Comparison of ENCODE assay signal across 8 cellular contexts in the genomic region with DNA sequence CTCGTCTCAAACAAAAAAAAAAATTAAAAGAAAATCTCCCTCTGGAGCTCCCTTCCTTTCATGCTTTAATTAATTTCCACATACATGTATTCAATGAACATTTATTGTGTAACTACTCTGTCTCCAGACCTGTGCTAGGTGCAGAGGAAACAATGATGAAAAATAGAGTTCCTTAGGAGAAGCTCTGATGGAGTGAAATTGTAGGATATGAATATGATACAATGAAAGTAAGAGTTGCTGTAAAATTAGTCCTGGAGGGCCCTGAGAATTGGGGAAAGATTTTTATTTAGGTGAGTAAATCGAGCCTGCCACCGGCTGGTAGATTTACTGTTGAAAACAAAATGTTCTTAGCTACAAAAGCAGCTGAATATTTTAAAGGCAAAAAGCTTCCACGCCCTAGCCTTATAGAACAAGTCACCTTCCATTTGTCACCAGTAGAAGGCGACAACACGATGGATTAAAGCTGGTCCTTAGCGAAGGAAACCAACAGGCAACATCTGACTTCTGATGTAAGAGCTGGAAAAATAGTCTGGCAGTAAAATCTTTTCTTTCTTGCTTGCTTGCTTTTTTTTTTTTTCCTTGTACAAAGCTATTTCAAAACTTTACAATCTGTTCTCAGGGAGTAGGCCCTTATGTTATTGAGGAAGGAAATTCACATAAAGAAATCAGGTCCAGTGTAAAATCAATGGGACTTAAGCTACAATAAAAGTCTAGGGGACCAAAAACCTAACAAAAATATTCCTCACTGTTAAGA.
DNase-seq lines count a peak whose midpoint lies in the region; ATAC-seq and TF ChIP-seq lines count a peak whose summit lies in the region.

No MANE protein-coding gene starts in this region.

- no peak overlapping the region for H2BK12ac ChIP-seq in neuronal stem cell (ENCODE audit: low read length)

- H2BK5ac ChIP-seq in neuronal stem cell (ENCODE audit: low read length) = no peak overlapping the region

- no peak overlapping the region for H3K18ac ChIP-seq in neuronal stem cell (ENCODE audit: low read length)

- H2BK15ac ChIP-seq in neuronal stem cell (ENCODE audit: low read length) = no peak overlapping the region

- no peak overlapping the region for H2BK120ac ChIP-seq in neuronal stem cell (ENCODE audit: low read depth, low read length)

- WGBS in neuronal stem cell (ENCODE audit: extremely low coverage in 2 of 2, insufficient read length in 2 of 2, insufficient replicate concordance in 1 of 2), 2 donors = no CpG with 5 or more reads among the region's 7 CpGs

- H3K4ac ChIP-seq in neuronal stem cell (ENCODE audit: low read length) = no peak overlapping the region

- H3K4me2 ChIP-seq in neuronal stem cell (ENCODE audit: insufficient read depth, low read length, poor library complexity, severe bottlenecking) = no peak overlapping the region

- no peak overlapping the region for H4K91ac ChIP-seq in neuronal stem cell (ENCODE audit: low read depth, low read length, poor library complexity)

- H3K27me3 ChIP-seq in WERI-Rb-1 (ENCODE audit: insufficient read depth, low read depth, severe bottlenecking) (no peaks in the 10 kb centered on the region), neuronal stem cell (ENCODE audit: control insufficient read depth in 3 of 3, insufficient read depth in 3 of 3, low read depth in 1 of 3, low read length in 3 of 3) (peaks cover 0 to 17% (median 0%) of the 10 kb centered on the region in 3 experiments)

- H3K27ac ChIP-seq in WERI-Rb-1 = no peak overlapping the region
- no peak overlapping the region for H3K27ac ChIP-seq in neuronal stem cell (replicated peaks; ENCODE audit: low read length)

- peak; percentile 67 for TF ChIP-seq CTCF in AG04449 (IDR thresholded peaks at IDR 0.05; ENCODE audit: insufficient read depth, low read length, missing control alignments)
- TF ChIP-seq CTCF in GM10248 (IDR thresholded peaks at IDR 0.05; ENCODE audit: control extremely low read depth, extremely low read depth, low read depth, missing control alignments) = peak; percentile 79
- TF ChIP-seq CTCF in WERI-Rb-1 (IDR thresholded peaks at IDR 0.05; ENCODE audit: low read depth, low read length) = peak; percentile 75

- no peak overlapping the region for H3K14ac ChIP-seq in neuronal stem cell (ENCODE audit: low read length)

- no peaks in the 10 kb centered on the region for H3K79me1 ChIP-seq in neuronal stem cell (ENCODE audit: low read depth, low read length)

- ATAC-seq in HG02973 (IDR thresholded peaks at IDR 0.05; ENCODE audit: unreplicated experiment) (peak; percentile 78), HG03571 (IDR thresholded peaks at IDR 0.05; ENCODE audit: unreplicated experiment) (no peak)

- POLR2A ChIA-PET in AG04449 (lab: Yijun Ruan, JAX) (interaction anchor here (0.6 kb wide), 2 partner anchors 91 to 551 kb away, joined by 3 read pairs; no protein-coding TSS in a partner anchor), GM10248 (lab: Yijun Ruan, JAX) (interaction anchor here (0.6 kb wide), 2 partner anchors 25 to 69 kb away, joined by 3 to 5 read pairs; no protein-coding TSS in a partner anchor)

- H2AK5ac ChIP-seq in neuronal stem cell (ENCODE audit: low read depth, low read length) = no peak overlapping the region

- no peak overlapping the region for H3K9ac ChIP-seq in neuronal stem cell (ENCODE audit: low read depth, low read length, poor library complexity)

- no peak overlapping the region for H4K8ac ChIP-seq in neuronal stem cell (ENCODE audit: low read depth, low read length)

- no peaks in the 10 kb centered on the region for H3K4me1 ChIP-seq in neuronal stem cell (ENCODE audit: control insufficient read depth in 2 of 2, insufficient read depth in 1 of 2, low read depth in 1 of 2, low read length in 2 of 2)

- H3K23ac ChIP-seq in neuronal stem cell (ENCODE audit: low read depth, low read length, poor library complexity) = no peak overlapping the region

- H3K9me3 ChIP-seq in WERI-Rb-1 (ENCODE audit: severe bottlenecking) (no peaks in the 10 kb centered on the region), neuronal stem cell (replicated peaks in 1 of 2; ENCODE audit: control insufficient read depth in 2 of 2, insufficient read depth in 1 of 2, low read depth in 1 of 2, low read length in 2 of 2) (no peaks in the 10 kb centered on the region)

- H3K4me3 ChIP-seq in AG04449 (ENCODE audit: low read depth, low read length) = no peak overlapping the region
- H3K4me3 ChIP-seq in WERI-Rb-1 (ENCODE audit: low read depth, low read length) = no peak overlapping the region
- H3K4me3 ChIP-seq in neuronal stem cell (ENCODE audit: low read length in 2 of 2) = no peak overlapping the region

- no peak overlapping the region for H2AFZ ChIP-seq in neuronal stem cell (ENCODE audit: low read length)

- no peaks in the 10 kb centered on the region for H3K36me3 ChIP-seq in WERI-Rb-1
- no peaks in the 10 kb centered on the region for H3K36me3 ChIP-seq in neuronal stem cell (replicated peaks in 1 of 2; ENCODE audit: control insufficient read depth in 2 of 2, insufficient read depth in 2 of 2, low read length in 2 of 2)

- DNase-seq in AG04449 (ENCODE audit: low read depth, low spot score) = peak; percentile 77
- DNase-seq in GM10248 (ENCODE audit: extremely low spot score) = peak; percentile 60
- peak; percentile 64 for DNase-seq in NCI-H2171 (lab: John Stamatoyannopoulos, UW)
- peak; percentile 55 for DNase-seq in WERI-Rb-1
- DNase-seq in fibroblast of the conjunctiva (ENCODE audit: low read depth) = peak; percentile 98
- DNase-seq in neuronal stem cell (ENCODE audit: low spot score) = peak; percentile 57

- CTCF ChIA-PET in AG04449 (lab: Yijun Ruan, JAX) = interaction anchor here (0.6 to 4.5 kb wide), 71 partner anchors 9 to 555 kb away, joined by 3 to 47 read pairs (median 4); partner anchors contain the start of gene ROR1
- CTCF ChIA-PET in GM10248 (lab: Yijun Ruan, JAX) = interaction anchor here (0.6 to 3.0 kb wide), 53 partner anchors 9 to 737 kb away, joined by 3 to 34 read pairs (median 4); no protein-coding TSS in a partner anchor
